In the genomic region with DNA sequence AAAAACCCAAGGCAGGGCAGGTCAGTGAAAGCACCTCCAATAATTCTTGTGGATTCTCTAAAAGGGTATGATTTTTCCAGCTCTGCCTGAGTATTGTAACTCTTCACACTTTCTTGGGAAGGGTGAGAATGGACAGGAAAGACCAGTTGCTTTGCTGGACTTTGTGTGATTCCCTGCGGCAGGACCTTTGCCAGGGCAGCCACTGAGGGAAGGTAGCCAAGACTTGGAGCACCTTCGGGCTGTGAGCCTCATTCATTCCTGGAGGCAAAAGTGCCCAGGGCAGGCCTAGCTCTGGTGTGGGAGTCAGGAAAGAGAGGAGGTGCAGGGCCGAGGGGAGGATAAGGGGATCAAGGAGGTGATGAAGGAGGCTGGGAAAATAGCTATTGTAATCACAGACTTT, we compare ENCODE assay signal across 18 cellular contexts.
DNase-seq lines count a peak whose midpoint lies in the region; ATAC-seq and TF ChIP-seq lines count a peak whose summit lies in the region.
"Had no signal": no experiment of that assay in that cellular context is flagged by ENCODE, and none has a peak within 500 bp of the region (broad histone marks: within the 10 kb centered on the region; RNA-seq: fewer than 3 reads in every experiment).

No MANE protein-coding gene starts in this region.

- no peak overlapping the region for H2BK120ac ChIP-seq in mesendoderm (ENCODE audit: low read depth, low read length)

- H3K4me1 Mint-ChIP-seq in natural killer cell treated with Interleukin-12 subunit alpha and Interleukin-12 subunit beta and Interleukin-15 and Interleukin-18, amount 100 ng/mL, for 72 hours (ENCODE audit: low read depth in 2 of 2) = peaks cover 60 to 68% of the 10 kb centered on the region in 2 donors
- H3K4me1 Mint-ChIP-seq in natural killer cell = peaks cover 38 to 56% of the 10 kb centered on the region in 2 donors

- H3K27ac Mint-ChIP-seq in natural killer cell treated with Interleukin-12 subunit alpha and Interleukin-12 subunit beta and Interleukin-15 and Interleukin-18, amount 100 ng/mL, for 72 hours = peak overlapping the region; percentile 98 to 99
- H3K27ac Mint-ChIP-seq in natural killer cell = no peak overlapping the region
- H3K27ac Mint-ChIP-seq: CD8-positive, alpha-beta T cell had no signal

- dilution Hi-C loops in mammary epithelial cell (cut with HindIII; ENCODE audit: low sequenced_read_pairs) = no loop called here

- peak overlapping the region; percentile 57 for H2AFZ ChIP-seq in mammary epithelial cell (ENCODE audit: low read depth, low read length)

- TF ChIP-seq POLR2A in vagina (IDR thresholded peaks at IDR 0.05) = no peak

- H3K56ac ChIP-seq in mesendoderm (ENCODE audit: low read length) = no peak overlapping the region

- no peak overlapping the region for H4K8ac ChIP-seq in mesendoderm (ENCODE audit: low read depth, low read length)

- H3K9me3 Mint-ChIP-seq in natural killer cell treated with Interleukin-12 subunit alpha and Interleukin-12 subunit beta and Interleukin-15 and Interleukin-18, amount 100 ng/mL, for 72 hours = peaks cover 2% of the 10 kb centered on the region
- no peaks in the 10 kb centered on the region for H3K9me3 Mint-ChIP-seq in natural killer cell
- H3K9me3 Mint-ChIP-seq: CD8-positive, alpha-beta T cell had no signal

- H3K36me3 Mint-ChIP-seq in natural killer cell treated with Interleukin-12 subunit alpha and Interleukin-12 subunit beta and Interleukin-15 and Interleukin-18, amount 100 ng/mL, for 72 hours = peaks cover 14% of the 10 kb centered on the region
- no peaks in the 10 kb centered on the region for H3K36me3 Mint-ChIP-seq in natural killer cell

- H3K27me3 Mint-ChIP-seq in natural killer cell treated with Interleukin-12 subunit alpha and Interleukin-12 subunit beta and Interleukin-15 and Interleukin-18, amount 100 ng/mL, for 72 hours = no peaks in the 10 kb centered on the region
- H3K27me3 Mint-ChIP-seq in natural killer cell (ENCODE audit: low read depth in 2 of 2) = no peaks in the 10 kb centered on the region

- no peak for DNase-seq in natural killer cell treated with Interleukin-12 subunit alpha and Interleukin-12 subunit beta and Interleukin-15 and Interleukin-18, amount 100 ng/mL, for 72 hours (ENCODE audit: low spot score)
- DNase-seq in natural killer cell (no peak), mammary epithelial cell (no peak), mesendoderm (no peak), vagina (ENCODE audit: extremely low spot score in 2 of 2) (no peak), foreskin melanocyte (no peak), UCSD-AML1 (lab: John Stamatoyannopoulos, UW; ENCODE audit: unreplicated experiment) (no peak), CD1c-positive myeloid dendritic cell (ENCODE audit: extremely low spot score) (no peak)
- DNase-seq: ACHN; CD8-positive, alpha-beta T cell; DND-41; GF-D8; KBM-7; NCI-H1092; NCI-H2227 treated with DMSO at 0.1 percent for 48 hours; NCI-H526 treated with DMSO at 0.1 percent for 48 hours; Right ventricle myocardium superior had no signal

- H3K23ac ChIP-seq in mesendoderm (ENCODE audit: low read length) = peak overlapping the region; percentile 45

- H3K9me3 ChIP-seq in mammary epithelial cell (replicated peaks; ENCODE audit: insufficient read depth, low read length) = no peaks in the 10 kb centered on the region
- H3K9me3 ChIP-seq in vagina = no peaks in the 10 kb centered on the region

- no peaks in the 10 kb centered on the region for H4K20me1 ChIP-seq in mammary epithelial cell (ENCODE audit: insufficient read depth, low read length)

- no peak overlapping the region for H2AK5ac ChIP-seq in mesendoderm (ENCODE audit: low read length)

- H3K18ac ChIP-seq in mesendoderm (ENCODE audit: low read length) = no peak overlapping the region

- H3K4me3 Mint-ChIP-seq in natural killer cell treated with Interleukin-12 subunit alpha and Interleukin-12 subunit beta and Interleukin-15 and Interleukin-18, amount 100 ng/mL, for 72 hours = no peak overlapping the region
- no peak overlapping the region for H3K4me3 Mint-ChIP-seq in natural killer cell
- H3K4me3 Mint-ChIP-seq: CD8-positive, alpha-beta T cell had no signal

- H3K36me3 ChIP-seq in mammary epithelial cell (ENCODE audit: insufficient read depth, low read length) (no peaks in the 10 kb centered on the region), mesendoderm (ENCODE audit: control insufficient read depth, insufficient read depth, low read length) (no peaks in the 10 kb centered on the region), vagina (no peaks in the 10 kb centered on the region)

- TF ChIP-seq CTCF in natural killer cell (IDR thresholded peaks at IDR 0.05) (no peak), mammary epithelial cell (conservative IDR thresholded peaks at IDR 0.05 in 1 of 2, IDR thresholded peaks at IDR 0.05 in 1 of 2; ENCODE audit: extremely low read depth in 1 of 2, insufficient read depth in 1 of 2, low read depth in 1 of 2, low read length in 2 of 2) (no peak), vagina (IDR thresholded peaks at IDR 0.05) (no peak)

- no peak overlapping the region for H2BK15ac ChIP-seq in mesendoderm (replicated peaks; ENCODE audit: low read depth)

- H3K27ac ChIP-seq in mammary epithelial cell (ENCODE audit: insufficient read depth, low read depth, low read length) = peak overlapping the region; percentile 90
- no peak overlapping the region for H3K27ac ChIP-seq in mesendoderm (ENCODE audit: low read depth, low read length)
- H3K27ac ChIP-seq in vagina = peak overlapping the region; percentile 45
- H3K27ac ChIP-seq: HL-60 had no signal

- no peak overlapping the region for H3K4me3 ChIP-seq in mammary epithelial cell (replicated peaks in 1 of 3; ENCODE audit: insufficient read depth in 1 of 3, low read depth in 2 of 3, low read length in 3 of 3)
- no peak overlapping the region for H3K4me3 ChIP-seq in mesendoderm (ENCODE audit: low read length)
- H3K4me3 ChIP-seq in vagina = no peak overlapping the region

- H3K9ac ChIP-seq in mammary epithelial cell (ENCODE audit: insufficient read depth, low read length) (peak overlapping the region; percentile 62), mesendoderm (ENCODE audit: low read length) (no peak overlapping the region)

- H2BK5ac ChIP-seq in mesendoderm (ENCODE audit: low read length) = no peak overlapping the region

- no TSS peak for BruUV-seq in mammary epithelial cell (replicated peaks; lab: Mats Ljungman, UMichigan)

- no peaks in the 10 kb centered on the region for H3K79me2 ChIP-seq in mammary epithelial cell (ENCODE audit: insufficient read depth, low read length)
- H3K79me2 ChIP-seq in mesendoderm (ENCODE audit: control insufficient read depth, insufficient read depth, low read length) = no peaks in the 10 kb centered on the region

- intact Hi-C loops in natural killer cell (cut with micrococcal nuclease) = no loop called here
- intact Hi-C loops in mammary epithelial cell (cut with micrococcal nuclease) = no loop called here
- intact Hi-C loops in vagina (cut with DNase I) = loop anchor here (10.0 kb wide), 1 partner anchor 51 kb away; no protein-coding TSS in a partner anchor

- H4K5ac ChIP-seq in mesendoderm (ENCODE audit: low read length) = no peak overlapping the region

- H3K27me3 ChIP-seq in mammary epithelial cell (ENCODE audit: insufficient read depth, low read length) = no peaks in the 10 kb centered on the region
- H3K27me3 ChIP-seq in mesendoderm (ENCODE audit: insufficient read depth, low read length, poor library complexity) = no peaks in the 10 kb centered on the region
- no peaks in the 10 kb centered on the region for H3K27me3 ChIP-seq in vagina

- H3K79me1 ChIP-seq in mesendoderm (ENCODE audit: low read length) = no peaks in the 10 kb centered on the region

- in situ Hi-C loops in mammary epithelial cell (cut with MboI; ENCODE audit: low sequenced_read_pairs in 2 of 2) = loop anchor here in 1 of 2 donors (5.0 kb wide), 1 partner anchor 34 kb away; no protein-coding TSS in a partner anchor

- no peak for ATAC-seq in natural killer cell treated with Interleukin-12 subunit alpha and Interleukin-12 subunit beta and Interleukin-15 and Interleukin-18, amount 100 ng/mL, for 72 hours
- no peak for ATAC-seq in natural killer cell
- ATAC-seq: CD8-positive, alpha-beta T cell had no signal

- peak overlapping the region; percentile 5 for H3K4me2 ChIP-seq in mammary epithelial cell (ENCODE audit: insufficient read depth, low read depth, low read length)
- no peak overlapping the region for H3K4me2 ChIP-seq in mesendoderm (ENCODE audit: low read length)

- CTCF ChIA-PET in mammary epithelial cell (lab: Charles Lee; ENCODE audit: low non-redundant PET) = no interaction called here

- WGBS in mammary epithelial cell (ENCODE audit: low coverage, missing lambda C conversion rate) = 4% methylated on average over 3 of the region's 3 CpGs
- no CpG with 5 or more reads among the region's 3 CpGs for WGBS in mesendoderm (ENCODE audit: extremely low coverage, insufficient coverage, low lambda C conversion rate)

- H3K4me1 ChIP-seq in mammary epithelial cell (ENCODE audit: insufficient read depth, low read length) = peaks cover 58% of the 10 kb centered on the region
- no peaks in the 10 kb centered on the region for H3K4me1 ChIP-seq in mesendoderm (ENCODE audit: control insufficient read depth, low read depth, low read length)
- peaks cover 34% of the 10 kb centered on the region for H3K4me1 ChIP-seq in vagina

- H3K4ac ChIP-seq in mesendoderm (ENCODE audit: low read depth, low read length) = no peak overlapping the region

Comparison
In these comparisons a context has a peak if more than half of its experiments do, and no peak if none do; other contexts are left out.
1. H3K27ac Mint-ChIP-seq: peak in natural killer cell treated with Interleukin-12 subunit alpha and Interleukin-12 subunit beta and Interleukin-15 and Interleukin-18, amount 100 ng/mL, for 72 hours (2 of 2); none in natural killer cell (0 of 2).